Comparison of ENCODE assay signal across 8 cellular contexts in genomic region chr2:85419009-85419711, GRCh38. TPM values are rescaled to one million over a fixed set of nuclear protein-coding genes. Genes with fewer than 3 reads are reported as not detected.
A peak's percentile ranks its signal among the peaks of the same experiment; 100 is the strongest.
DNase-seq lines count a peak whose midpoint lies in the region; ATAC-seq and TF ChIP-seq lines count a peak whose summit lies in the region.

No MANE protein-coding gene starts in this region.

- H3K9me3 ChIP-seq in GM23248 (ENCODE audit: low read depth) (no peaks in the 10 kb centered on the region), SK-N-MC (ENCODE audit: low read depth, low read length) (no peaks in the 10 kb centered on the region), gastrocnemius medialis (no peaks in the 10 kb centered on the region)

- no peaks in the 10 kb centered on the region for H3K36me3 ChIP-seq in GM23248 (ENCODE audit: low read depth)
- no peaks in the 10 kb centered on the region for H3K36me3 ChIP-seq in SK-N-MC (ENCODE audit: insufficient read depth, low read length)
- no peaks in the 10 kb centered on the region for H3K36me3 ChIP-seq in gastrocnemius medialis

- H3K9me2 ChIP-seq in GM23248 (ENCODE audit: insufficient read depth): no peaks in the 10 kb centered on the region

- H3K79me2 ChIP-seq in GM23248 (ENCODE audit: insufficient read depth): 0 out of 2 replicates have a peak, but pooled peaks cover 11% of the 10 kb centered on the region

- H3K9ac ChIP-seq in GM23248 (peak overlapping the region; percentile 92), SK-N-MC (ENCODE audit: insufficient read length) (peak overlapping the region; percentile 84)

- WGBS in GM23248 (ENCODE audit: low coverage in 1 of 2, low lambda C conversion rate in 2 of 2, missing lambda C conversion rate in 2 of 2), 2 experiments: 53 to 55% methylated on average over 12 to 16 of the region's 17 CpGs

- H3K4me1 ChIP-seq in GM23248 (ENCODE audit: insufficient read depth) (peaks cover 21% of the 10 kb centered on the region), gastrocnemius medialis (peaks cover 12 to 25% of the 10 kb centered on the region in 2 donors)

- peak overlapping the region; percentile 86 for H3K4me3 ChIP-seq in GM23248
- peak overlapping the region; percentile 83 for H3K4me3 ChIP-seq in SK-N-MC
- H3K4me3 ChIP-seq in fibroblast of villous mesenchyme (ENCODE audit: low read depth, low read length): peak overlapping the region; percentile 71
- peak overlapping the region; percentile 64 to 91 (median 78) for H3K4me3 ChIP-seq in gastrocnemius medialis

- H3K27me3 ChIP-seq in GM23248 (replicated peaks; ENCODE audit: insufficient read depth) (no peaks in the 10 kb centered on the region), gastrocnemius medialis (peaks cover 0 to under 1% (median under 1%) of the 10 kb centered on the region in 3 donors)

- TF ChIP-seq POLR2A in gastrocnemius medialis (IDR thresholded peaks at IDR 0.05): no peak

- H4K20me1 ChIP-seq in GM23248 (ENCODE audit: insufficient read depth): no peaks in the 10 kb centered on the region

- no peak for TF ChIP-seq CTCF in fibroblast of villous mesenchyme (IDR thresholded peaks at IDR 0.05; ENCODE audit: insufficient read depth, low read depth, low read length)
- no peak for TF ChIP-seq CTCF in gastrocnemius medialis (IDR thresholded peaks at IDR 0.05 in 4 of 5, conservative IDR thresholded peaks at IDR 0.05 in 1 of 5)

- in situ Hi-C loops in GM23248 (cut with MboI): no loop called here
- in situ Hi-C loops in gastrocnemius medialis (cut with MboI; ENCODE audit: low sequenced_read_pairs in 4 of 4): no loop called here

- H2AFZ ChIP-seq in GM23248: peak overlapping the region; percentile 91

- DNase-seq in GM23248 (no peak), SK-N-MC (ENCODE audit: low read depth, low spot score) (no peak), fibroblast of villous mesenchyme (ENCODE audit: low read depth) (no peak), gastrocnemius medialis (peak in 1 of 2 donors; percentile 39), middle frontal gyrus (ENCODE audit: extremely low spot score, low spot score) (no peak), NCI-H1417 (lab: John Stamatoyannopoulos, UW) (no peak)

- H3K4me2 ChIP-seq in GM23248 (ENCODE audit: unreplicated experiment): peak overlapping the region; percentile 86

- H3F3A ChIP-seq in GM23248 (ENCODE audit: insufficient read depth): 0 out of 2 replicates have a peak, but pooled peaks cover 5% of the 10 kb centered on the region

- H3K27ac ChIP-seq in GM23248 (peak overlapping the region; percentile 58), SK-N-MC (peak overlapping the region; percentile 92), gastrocnemius medialis (peak overlapping the region; percentile 93 to 98 (median 95))

- peak; percentile 23 to 36 for ATAC-seq in gastrocnemius medialis
- no peak for ATAC-seq in GM21619 (IDR thresholded peaks at IDR 0.05; ENCODE audit: unreplicated experiment)
- no peak for ATAC-seq in GM18873 (IDR thresholded peaks at IDR 0.05; ENCODE audit: low FRiP score, unreplicated experiment)

- intact Hi-C loops in gastrocnemius medialis (cut with DNase I; ENCODE audit: low total_unique reads): no loop called here

RNA-seq across cellular contexts. Expression of gene SH2D6, which starts 0.6 kb away (rescaled TPM):
- not detected in 2 replicates for total RNA-seq in GM23248 (2014; rRNA removed; shearing (Covaris generic))
- polyA plus RNA-seq in GM23248 (2016; fragmentation: Nextera tagmentation; extraction: Ambion mirVana): 0.31 TPM in 1 of 2 replicates, not detected in the other
- total RNA-seq in fibroblast of villous mesenchyme: 0.43 TPM in 1 of 2 replicates, not detected in the other
- total RNA-seq in gastrocnemius medialis: 1 to 10 TPM in 1 of 4 donors, not detected in 3; 3.5 TPM

RNA-seq across cellular contexts. Expression of gene CAPG, which starts 9.0 kb away (rescaled TPM):
- total RNA-seq in GM23248 (2014; rRNA removed; shearing (Covaris generic)): 223 and 249 TPM in 2 replicates
- polyA plus RNA-seq in GM23248 (2016; fragmentation: Nextera tagmentation; extraction: Ambion mirVana): 346 and 384 TPM in 2 replicates
- 56.6 and 75.7 TPM in 2 replicates for total RNA-seq in fibroblast of villous mesenchyme
- 10 to 100 TPM; 15.9 to 35.6 (median 23.1) TPM for total RNA-seq in gastrocnemius medialis

Comparison
In these comparisons a context has a peak if more than half of its experiments do, and no peak if none do; other contexts are left out.
1. ATAC-seq: peak in gastrocnemius medialis (2 of 2); none in GM21619 (single experiment) and GM18873 (single experiment).
2. Peak in every context shown above with its lines, with median percentiles within 50 percentile points of each other: H3K27ac ChIP-seq and H3K4me3 ChIP-seq.